In genomic region chr13:51778407-51778806, GRCh38 we compare ENCODE assay signal across 26 cellular contexts. TPM values are rescaled to one million over a fixed set of nuclear protein-coding genes. Genes with fewer than 3 reads are reported as not detected.
DNase-seq lines count a peak whose midpoint lies in the region; ATAC-seq and TF ChIP-seq lines count a peak whose summit lies in the region.
"Had no signal": no experiment of that assay in that cellular context is flagged by ENCODE, and none has a peak within 500 bp of the region (broad histone marks: within the 10 kb centered on the region; RNA-seq: fewer than 3 reads in every experiment).

No MANE protein-coding gene starts in this region.

- in situ Hi-C loops in gastrocnemius medialis (cut with MboI; ENCODE audit: low sequenced_read_pairs in 4 of 4), result no loop called here

- H3K36me3 Mint-ChIP-seq in neural crest cell (ENCODE audit: low read depth), result no peaks in the 10 kb centered on the region
- H3K36me3 Mint-ChIP-seq: activated CD4-positive, alpha-beta memory T cell treated with anti-CD3 and anti-CD28 coated beads for 36 hours; natural killer cell had no signal

- H3K27me3 ChIP-seq in gastrocnemius medialis, result no peaks in the 10 kb centered on the region
- H3K27me3 ChIP-seq: ovary had no signal

- peak; percentile 32 for DNase-seq in DMS79 (lab: John Stamatoyannopoulos, UW)
- DNase-seq in MV-4-11 (lab: John Stamatoyannopoulos, UW), result peak; percentile 69
- peak; percentile 73 for DNase-seq in SW480 (ENCODE audit: low spot score)
- no peak for DNase-seq in neural crest cell (ENCODE audit: low read depth, low spot score)
- no peak for DNase-seq in gastrocnemius medialis
- no peak for DNase-seq in COR-L47 (lab: John Stamatoyannopoulos, UW)
- DNase-seq in GOT3 (lab: John Stamatoyannopoulos, UW), result no peak
- DNase-seq in HCEC 1CT, result no peak
- DNase-seq: activated CD4-positive, alpha-beta memory T cell treated with anti-CD3 and anti-CD28 coated beads for 36 hours; activated naive CD8-positive, alpha-beta T cell treated with anti-CD3 and anti-CD28 coated beads, Interleukin-2, amount 50 U/mL, for 24 hours; activated T-cell treated with anti-CD3 and anti-CD28 coated beads, Interleukin-2, amount 50 U/mL, for 72 hours; CD8-positive, alpha-beta memory T cell; Kasumi-1; kidney glomerular epithelial cell; natural killer cell; NCI-H1436 treated with DMSO at 0.1 percent for 48 hours; NCI-H2107; NCI-H524; ovary; SK-N-SH; stimulated activated naive B cell treated with anti-CD40 and anti-IgM and Interleukin-4, amounts not matched to agents 10 μg/mL and 1 μg/mL and 100 μg/mL, for 72 hours had no signal

- no peak overlapping the region for H3K27ac ChIP-seq in gastrocnemius medialis
- H3K27ac ChIP-seq: ovary, skin epidermis had no signal

- no peak overlapping the region for H3K4me3 ChIP-seq in gastrocnemius medialis
- H3K4me3 ChIP-seq: lung, ovary, skin epidermis had no signal

- no peak overlapping the region for H3K4me3 Mint-ChIP-seq in neural crest cell
- H3K4me3 Mint-ChIP-seq: activated CD4-positive, alpha-beta memory T cell treated with anti-CD3 and anti-CD28 coated beads for 36 hours; activated naive CD8-positive, alpha-beta T cell treated with anti-CD3 and anti-CD28 coated beads, Interleukin-2, amount 50 U/mL, for 24 hours; activated T-cell treated with anti-CD3 and anti-CD28 coated beads, Interleukin-2, amount 50 U/mL, for 72 hours; CD8-positive, alpha-beta memory T cell; natural killer cell; T-helper 1 cell treated with Interleukin-12 subunit alpha and Interleukin-12 subunit beta and Interleukin-4 antibody, amounts not matched to agents 30 μg/mL and 1 μg/mL, for 36 hours; type B pancreatic cell had no signal

- peaks cover 0 to 4% of the 10 kb centered on the region in 2 donors for H3K36me3 ChIP-seq in gastrocnemius medialis
- H3K36me3 ChIP-seq: ovary had no signal

- no peaks in the 10 kb centered on the region for H3K27me3 Mint-ChIP-seq in neural crest cell (ENCODE audit: low read depth)
- H3K27me3 Mint-ChIP-seq: activated CD4-positive, alpha-beta memory T cell treated with anti-CD3 and anti-CD28 coated beads for 36 hours; activated naive CD8-positive, alpha-beta T cell treated with anti-CD3 and anti-CD28 coated beads, Interleukin-2, amount 50 U/mL, for 24 hours; type B pancreatic cell had no signal

- H3K4me1 ChIP-seq in gastrocnemius medialis, result peaks cover 0 to 4% of the 10 kb centered on the region in 2 donors

- H3K27ac Mint-ChIP-seq in neural crest cell (ENCODE audit: unreplicated experiment), result peak overlapping the region; percentile 87
- H3K27ac Mint-ChIP-seq: activated CD4-positive, alpha-beta memory T cell treated with anti-CD3 and anti-CD28 coated beads for 36 hours; activated naive CD8-positive, alpha-beta T cell treated with anti-CD3 and anti-CD28 coated beads, Interleukin-2, amount 50 U/mL, for 24 hours; activated T-cell treated with anti-CD3 and anti-CD28 coated beads, Interleukin-2, amount 50 U/mL, for 72 hours; stimulated activated naive B cell treated with anti-CD40 and anti-IgM and Interleukin-4, amounts not matched to agents 10 μg/mL and 1 μg/mL and 100 μg/mL, for 72 hours; T-helper 1 cell treated with Interleukin-12 subunit alpha and Interleukin-12 subunit beta and Interleukin-4 antibody, amounts not matched to agents 30 μg/mL and 1 μg/mL, for 36 hours; type B pancreatic cell had no signal

- ATAC-seq in gastrocnemius medialis, result no peak
- ATAC-seq: activated naive CD8-positive, alpha-beta T cell treated with anti-CD3 and anti-CD28 coated beads, Interleukin-2, amount 50 U/mL, for 24 hours; activated T-cell treated with anti-CD3 and anti-CD28 coated beads, Interleukin-2, amount 50 U/mL, for 72 hours; natural killer cell; Right ventricle myocardium inferior had no signal

- H3K9me3 ChIP-seq in gastrocnemius medialis, result no peaks in the 10 kb centered on the region
- H3K9me3 ChIP-seq: ovary, SK-N-SH had no signal

- no peak for TF ChIP-seq POLR2A in gastrocnemius medialis (IDR thresholded peaks at IDR 0.05)

- intact Hi-C loops in gastrocnemius medialis (cut with DNase I; ENCODE audit: low total_unique reads), result no loop called here

- TF ChIP-seq CTCF in neural crest cell (conservative IDR thresholded peaks at IDR 0.05) (no peak), gastrocnemius medialis (IDR thresholded peaks at IDR 0.05 in 4 of 5, conservative IDR thresholded peaks at IDR 0.05 in 1 of 5) (no peak)

- H3K9me3 Mint-ChIP-seq in neural crest cell, result no peaks in the 10 kb centered on the region
- H3K9me3 Mint-ChIP-seq: activated CD4-positive, alpha-beta memory T cell treated with anti-CD3 and anti-CD28 coated beads for 36 hours; activated naive CD8-positive, alpha-beta T cell treated with anti-CD3 and anti-CD28 coated beads, Interleukin-2, amount 50 U/mL, for 24 hours; activated T-cell treated with anti-CD3 and anti-CD28 coated beads, Interleukin-2, amount 50 U/mL, for 72 hours; CD8-positive, alpha-beta memory T cell; natural killer cell; stimulated activated naive B cell treated with anti-CD40 and anti-IgM and Interleukin-4, amounts not matched to agents 10 μg/mL and 1 μg/mL and 100 μg/mL, for 72 hours; T-helper 1 cell treated with Interleukin-12 subunit alpha and Interleukin-12 subunit beta and Interleukin-4 antibody, amounts not matched to agents 30 μg/mL and 1 μg/mL, for 36 hours; type B pancreatic cell had no signal

- H3K4me1 Mint-ChIP-seq in neural crest cell, result peaks cover 11% of the 10 kb centered on the region
- H3K4me1 Mint-ChIP-seq: activated naive CD8-positive, alpha-beta T cell treated with anti-CD3 and anti-CD28 coated beads, Interleukin-2, amount 50 U/mL, for 24 hours had no signal

RNA-seq across cellular contexts. Expression of gene DHRS12, which starts 25.6 kb away (rescaled TPM):
- total RNA-seq in neural crest cell (8.8 and 9.3 TPM in 2 replicates), gastrocnemius medialis (1 to 10 TPM; 1.8 to 6.0 (median 4.7) TPM)

Comparison
In these comparisons a context has a peak if more than half of its experiments do, and no peak if none do; other contexts are left out.
1. DNase-seq: peak in DMS79 (single experiment), MV-4-11 (single experiment) and SW480 (single experiment); none in neural crest cell (single experiment), gastrocnemius medialis (0 of 2), COR-L47 (single experiment), GOT3 (single experiment) and HCEC 1CT (single experiment).